In the genomic region with DNA sequence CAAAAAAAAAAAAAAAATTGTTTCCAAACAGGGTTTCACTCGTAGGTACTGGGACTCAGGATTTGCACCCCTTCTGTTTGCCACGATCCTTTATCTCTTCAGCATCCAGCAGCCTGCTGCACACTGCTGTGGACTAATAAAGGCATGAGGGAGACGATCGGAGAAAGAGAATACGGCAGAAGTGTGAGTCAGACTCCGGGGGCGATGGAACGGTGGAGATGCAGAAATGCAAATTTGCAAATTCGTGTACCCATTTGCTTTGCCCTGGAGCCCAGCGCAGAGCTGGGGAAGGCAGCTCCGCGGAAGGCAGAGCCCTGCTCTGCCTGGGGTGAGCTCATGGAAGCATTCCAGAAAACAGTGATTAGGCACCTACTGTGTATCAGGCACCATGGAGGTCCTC, we compare ENCODE assay signal across 23 cellular contexts.
"Had no signal": no experiment of that assay in that cellular context is flagged by ENCODE, and none has a peak within 500 bp of the region (broad histone marks: within the 10 kb centered on the region; RNA-seq: fewer than 3 reads in every experiment).

No MANE protein-coding gene starts in this region.

- H3K9me3 ChIP-seq: Peyer's patch had no signal

- DNase-seq: activated CD4-positive, alpha-beta memory T cell treated with anti-CD3 and anti-CD28 coated beads, Interleukin-2, amount 10 ng/mL, durations not matched to agents 7 days and 5 days; activated CD4-positive, alpha-beta T cell treated with anti-CD3 and anti-CD28 coated beads for 36 hours; activated CD4-positive, alpha-beta T cell treated with anti-CD3 and anti-CD28 coated beads, Interleukin-2, amount 50 U/mL, for 1 hour; activated naive CD4-positive, alpha-beta T cell; activated T-cell treated with anti-CD3 and anti-CD28 coated beads for 4 hours; activated T-cell treated with anti-CD3 and anti-CD28 coated beads, Interleukin-2, amount 50 U/mL, for 72 hours; aorta; central memory CD4-positive, alpha-beta T cell; NCI-H1092; NCI-H1417; NCI-H1930; NCI-H2171 treated with DMSO at 0.1 percent for 48 hours; NCI-H226; NCI-H510A; NCI-H526 treated with DMSO at 0.1 percent for 48 hours; Peyer's patch; SHP77; T-helper 9 cell had no signal

- H3K27ac ChIP-seq: breast epithelium, KMS-11, Peyer's patch had no signal

- H3K27ac Mint-ChIP-seq: activated CD4-positive, alpha-beta memory T cell treated with anti-CD3 and anti-CD28 coated beads, Interleukin-2, amount 10 ng/mL, durations not matched to agents 7 days and 5 days; activated CD4-positive, alpha-beta T cell treated with anti-CD3 and anti-CD28 coated beads for 36 hours; activated naive CD4-positive, alpha-beta T cell treated with anti-CD3 and anti-CD28 coated beads, Interleukin-2, amount 50 U/mL, for 24 hours; activated T-cell treated with anti-CD3 and anti-CD28 coated beads, Interleukin-2, amount 50 U/mL, for 72 hours; activated T-helper 2 cell treated with anti-CD3 and anti-CD28 coated beads, Interferon-gamma antibody, Interleukin-2, Interleukin-4, amounts not matched to agents 10 μg/mL and 5 μg/mL and 100 μg/mL, durations not matched to agents 14 hours and 24 hours and 36 hours; T-helper 1 cell treated with Interleukin-12 subunit alpha and Interleukin-12 subunit beta and Interleukin-4 antibody, amounts not matched to agents 30 μg/mL and 1 μg/mL, for 36 hours had no signal

- ATAC-seq: activated CD4-positive, alpha-beta T cell treated with anti-CD3 and anti-CD28 coated beads for 36 hours; activated T-cell treated with anti-CD3 and anti-CD28 coated beads, Interleukin-2, amount 50 U/mL, for 72 hours had no signal

- H3K4me1 ChIP-seq: breast epithelium, Peyer's patch had no signal

- H3K36me3 Mint-ChIP-seq: activated naive CD4-positive, alpha-beta T cell treated with anti-CD3 and anti-CD28 coated beads, Interleukin-2, amount 50 U/mL, for 24 hours had no signal

- H3K27me3 ChIP-seq: breast epithelium, Peyer's patch had no signal

- H3K27me3 Mint-ChIP-seq: activated CD4-positive, alpha-beta memory T cell treated with anti-CD3 and anti-CD28 coated beads, Interleukin-2, amount 10 ng/mL, durations not matched to agents 7 days and 5 days had no signal

- H3K4me3 ChIP-seq: breast epithelium, Peyer's patch had no signal

- H3K4me3 Mint-ChIP-seq: activated CD4-positive, alpha-beta memory T cell treated with anti-CD3 and anti-CD28 coated beads, Interleukin-2, amount 10 ng/mL, durations not matched to agents 7 days and 5 days; activated CD4-positive, alpha-beta T cell treated with anti-CD3 and anti-CD28 coated beads for 36 hours; activated naive CD4-positive, alpha-beta T cell treated with anti-CD3 and anti-CD28 coated beads, Interleukin-2, amount 50 U/mL, for 24 hours; activated T-cell treated with anti-CD3 and anti-CD28 coated beads, Interleukin-2, amount 50 U/mL, for 72 hours; T-helper 1 cell treated with Interleukin-12 subunit alpha and Interleukin-12 subunit beta and Interleukin-4 antibody, amounts not matched to agents 30 μg/mL and 1 μg/mL, for 36 hours had no signal

- H3K4me1 Mint-ChIP-seq: activated CD4-positive, alpha-beta memory T cell treated with anti-CD3 and anti-CD28 coated beads, Interleukin-2, amount 10 ng/mL, durations not matched to agents 7 days and 5 days; activated CD4-positive, alpha-beta T cell treated with anti-CD3 and anti-CD28 coated beads for 36 hours; activated naive CD4-positive, alpha-beta T cell treated with anti-CD3 and anti-CD28 coated beads, Interleukin-2, amount 50 U/mL, for 24 hours had no signal
